8 cellular contexts compared by ENCODE assay signal in genomic region chr10:14879055-14879800, GRCh38. TPM values are rescaled to one million over a fixed set of nuclear protein-coding genes. Genes with fewer than 3 reads are reported as not detected.
A peak's percentile ranks its signal among the peaks of the same experiment; 100 is the strongest.
DNase-seq lines count a peak whose midpoint lies in the region; ATAC-seq and TF ChIP-seq lines count a peak whose summit lies in the region.

No MANE protein-coding gene starts in this region.

- H3K27ac ChIP-seq in KMS-11, result peak overlapping the region; percentile 70
- peak overlapping the region; percentile 87 for H3K27ac ChIP-seq in naive thymus-derived CD4-positive, alpha-beta T cell (ENCODE audit: low read depth, low read length)
- peak overlapping the region in 2 of 3 donors; percentile 67 to 94 for H3K27ac ChIP-seq in thyroid gland

- DNase-seq in EL, result peak; percentile 43
- peak; percentile 19 for DNase-seq in activated CD4-positive, alpha-beta memory T cell treated with anti-CD3 and anti-CD28 coated beads, Interleukin-2, amount 10 ng/mL, durations not matched to agents 7 days and 5 days
- peak; percentile 26 for DNase-seq in epidermal melanocyte (ENCODE audit: insufficient read length, low spot score)
- DNase-seq in naive thymus-derived CD4-positive, alpha-beta T cell, result peak in 8 of 9 donors; percentile 18 to 58 (median 31)
- peak; percentile 47 to 57 for DNase-seq in thyroid gland
- no peak for DNase-seq in NCI-H1105 treated with DMSO at 0.1 percent for 48 hours (lab: John Stamatoyannopoulos, UW)

- POLR2A ChIA-PET in activated CD4-positive, alpha-beta memory T cell treated with anti-CD3 and anti-CD28 coated beads, Interleukin-2, amount 10 ng/mL, durations not matched to agents 7 days and 5 days (lab: Charles Lee), result interaction anchor here (0.6 to 4.8 kb wide), 22 partner anchors 10 to 694 kb away, joined by 3 to 53 read pairs (median 5); partner anchors contain the start of genes CDNF, DCLRE1C, HSPA14 and MEIG1
- POLR2A ChIA-PET in naive thymus-derived CD4-positive, alpha-beta T cell (lab: Charles Lee), result interaction anchor here (0.6 to 2.8 kb wide), 6 partner anchors 10 to 285 kb away, joined by 3 to 28 read pairs (median 3); partner anchors contain the start of genes CDNF, DCLRE1C, HSPA14 and MSANTD7

- H3K27me3 ChIP-seq in KMS-11 (ENCODE audit: insufficient read depth, low read depth) (no peaks in the 10 kb centered on the region), thyroid gland (no peaks in the 10 kb centered on the region)
- H3K27me3 ChIP-seq in naive thymus-derived CD4-positive, alpha-beta T cell (ENCODE audit: control insufficient read depth in 2 of 2, insufficient read depth in 2 of 2, low read length in 2 of 2), result no peaks in the 10 kb centered on the region

- peaks cover 4% of the 10 kb centered on the region; the same call in 1 of the 2 replicates for H4K20me1 ChIP-seq in KMS-11 (ENCODE audit: insufficient read depth)

- ATAC-seq in GM21825 (IDR thresholded peaks at IDR 0.05; ENCODE audit: unreplicated experiment), result peak; percentile 26
- peak; percentile 11 for ATAC-seq in naive thymus-derived CD4-positive, alpha-beta T cell

- peak overlapping the region; percentile 87 for H3K4me2 ChIP-seq in KMS-11

- CTCF ChIA-PET in activated CD4-positive, alpha-beta memory T cell treated with anti-CD3 and anti-CD28 coated beads, Interleukin-2, amount 10 ng/mL, durations not matched to agents 7 days and 5 days (lab: Charles Lee), result interaction anchor here (1.0 to 2.2 kb wide), 8 partner anchors 11 to 291 kb away, joined by 3 to 15 read pairs (median 4); partner anchors contain the start of genes CDNF, HSPA14 and MSANTD7
- CTCF ChIA-PET in naive thymus-derived CD4-positive, alpha-beta T cell (lab: Charles Lee), result interaction anchor here (1.2 kb wide), 1 partner anchor 42 kb away, joined by 3 read pairs; the partner anchor contains the start of gene CDNF

- H3K36me3 ChIP-seq in KMS-11 (ENCODE audit: insufficient read depth) (no peaks in the 10 kb centered on the region), thyroid gland (no peaks in the 10 kb centered on the region)
- H3K36me3 ChIP-seq in naive thymus-derived CD4-positive, alpha-beta T cell (ENCODE audit: control insufficient read depth in 2 of 3, insufficient read depth in 3 of 3, low read length in 3 of 3), result peaks cover 0 to 5% (median 0%) of the 10 kb centered on the region in 3 experiments

- H3K27ac Mint-ChIP-seq in activated CD4-positive, alpha-beta memory T cell treated with anti-CD3 and anti-CD28 coated beads, Interleukin-2, amount 10 ng/mL, durations not matched to agents 7 days and 5 days, result peak overlapping the region; percentile 78
- H3K27ac Mint-ChIP-seq in naive thymus-derived CD4-positive, alpha-beta T cell, result peak overlapping the region; percentile 71 to 94 (median 85)

- peak overlapping the region; percentile 36 for H3K4me3 ChIP-seq in KMS-11 (IDR thresholded peaks at IDR 0.05; ENCODE audit: insufficient read depth, low read depth, low read length)
- H3K4me3 ChIP-seq in naive thymus-derived CD4-positive, alpha-beta T cell (ENCODE audit: low read length), result peak overlapping the region; percentile 92
- H3K4me3 ChIP-seq in thyroid gland (replicated peaks in 1 of 3), result peak overlapping the region; percentile 69 to 95 (median 83)

- 0 to 1% methylated on average over 28 to 49 of the region's 69 CpGs for WGBS in thyroid gland, 2 donors

- TF ChIP-seq CTCF in KMS-11 (conservative IDR thresholded peaks at IDR 0.05; ENCODE audit: low read depth, low read length) (no peak), thyroid gland (IDR thresholded peaks at IDR 0.05) (no peak)

- peak overlapping the region; percentile 89 for H3K9ac ChIP-seq in KMS-11

- H3K79me2 ChIP-seq in KMS-11 (ENCODE audit: insufficient read depth, low read depth), result peaks cover 67% of the 10 kb centered on the region

- no peaks in the 10 kb centered on the region for H3K27me3 Mint-ChIP-seq in activated CD4-positive, alpha-beta memory T cell treated with anti-CD3 and anti-CD28 coated beads, Interleukin-2, amount 10 ng/mL, durations not matched to agents 7 days and 5 days
- no peaks in the 10 kb centered on the region for H3K27me3 Mint-ChIP-seq in naive thymus-derived CD4-positive, alpha-beta T cell

- TF ChIP-seq POLR2A in thyroid gland (IDR thresholded peaks at IDR 0.05), result no peak

- H3K4me1 ChIP-seq in KMS-11 (ENCODE audit: low read depth, poor library complexity, severe bottlenecking) (peaks cover 28% of the 10 kb centered on the region), thyroid gland (peaks cover 9 to 16% of the 10 kb centered on the region in 2 donors)
- H3K4me1 ChIP-seq in naive thymus-derived CD4-positive, alpha-beta T cell (ENCODE audit: control insufficient read depth in 2 of 2, insufficient read depth in 2 of 2, low read length in 2 of 2), result peaks cover 4 to 11% of the 10 kb centered on the region in 2 donors

- no peaks in the 10 kb centered on the region for H3K9me3 Mint-ChIP-seq in activated CD4-positive, alpha-beta memory T cell treated with anti-CD3 and anti-CD28 coated beads, Interleukin-2, amount 10 ng/mL, durations not matched to agents 7 days and 5 days
- no peaks in the 10 kb centered on the region for H3K9me3 Mint-ChIP-seq in naive thymus-derived CD4-positive, alpha-beta T cell

- peak overlapping the region; percentile 82 for H3K4me3 Mint-ChIP-seq in activated CD4-positive, alpha-beta memory T cell treated with anti-CD3 and anti-CD28 coated beads, Interleukin-2, amount 10 ng/mL, durations not matched to agents 7 days and 5 days
- H3K4me3 Mint-ChIP-seq in naive thymus-derived CD4-positive, alpha-beta T cell, result peak overlapping the region; percentile 90 to 94 (median 92)

- peaks cover 53% of the 10 kb centered on the region for H3K4me1 Mint-ChIP-seq in activated CD4-positive, alpha-beta memory T cell treated with anti-CD3 and anti-CD28 coated beads, Interleukin-2, amount 10 ng/mL, durations not matched to agents 7 days and 5 days
- peaks cover 7 to 46% (median 41%) of the 10 kb centered on the region in 7 donors for H3K4me1 Mint-ChIP-seq in naive thymus-derived CD4-positive, alpha-beta T cell

- H3K9me3 ChIP-seq in naive thymus-derived CD4-positive, alpha-beta T cell (ENCODE audit: control insufficient read depth in 2 of 3, low read length in 3 of 3), result no peaks in the 10 kb centered on the region
- no peaks in the 10 kb centered on the region for H3K9me3 ChIP-seq in thyroid gland

- peak overlapping the region; percentile 60 for H2AFZ ChIP-seq in KMS-11 (ENCODE audit: low read depth)

- peaks cover 18% of the 10 kb centered on the region for H3K36me3 Mint-ChIP-seq in activated CD4-positive, alpha-beta memory T cell treated with anti-CD3 and anti-CD28 coated beads, Interleukin-2, amount 10 ng/mL, durations not matched to agents 7 days and 5 days (ENCODE audit: low read depth)
- peaks cover 0 to 10% (median 0%) of the 10 kb centered on the region in 5 donors for H3K36me3 Mint-ChIP-seq in naive thymus-derived CD4-positive, alpha-beta T cell

- intact Hi-C loops in naive thymus-derived CD4-positive, alpha-beta T cell (cut with micrococcal nuclease), result loop anchor here (2.0 to 10.0 kb wide), 10 partner anchors 274 to 1938 kb away; partner anchors contain the start of genes FAM171A1 (in 1 of the 2), PHYH (in 1 of the 2), PTER (in 1 of the 2) and RSU1 (in 1 of the 2)
- intact Hi-C loops in thyroid gland (cut with DNase I), result loop anchor here (5.0 kb wide), 1 partner anchor 213 kb away; no protein-coding TSS in a partner anchor

RNA-seq across cellular contexts. Expression of gene SUV39H2, which starts 0.6 kb away (rescaled TPM):
- total RNA-seq in activated CD4-positive, alpha-beta memory T cell treated with anti-CD3 and anti-CD28 coated beads, Interleukin-2, amount 10 ng/mL, durations not matched to agents 7 days and 5 days, result 10 to 100 TPM; 24.5 to 25.2 TPM
- total RNA-seq in naive thymus-derived CD4-positive, alpha-beta T cell, result 10 to 100 TPM in 1 of 5 experiments, 1 to 10 TPM in 4; 2.4 to 25.0 (median 6.8) TPM
- 1 to 10 TPM; 6.4 to 7.2 TPM for polyA plus RNA-seq in naive thymus-derived CD4-positive, alpha-beta T cell
- total RNA-seq in thyroid gland, result 1 to 10 TPM; 5.1 to 9.6 (median 8.7) TPM

RNA-seq across cellular contexts. Expression of gene HSPA14, which starts 41.1 kb away (rescaled TPM):
- total RNA-seq in activated CD4-positive, alpha-beta memory T cell treated with anti-CD3 and anti-CD28 coated beads, Interleukin-2, amount 10 ng/mL, durations not matched to agents 7 days and 5 days, result 10 to 100 TPM; 21.9 to 23.1 TPM
- 10 to 100 TPM; 14.1 to 23.8 (median 17.6) TPM for total RNA-seq in naive thymus-derived CD4-positive, alpha-beta T cell
- 10 to 100 TPM; 14.9 to 18.2 TPM for polyA plus RNA-seq in naive thymus-derived CD4-positive, alpha-beta T cell
- 10 to 100 TPM; 11.1 to 19.2 (median 16.7) TPM for total RNA-seq in thyroid gland

RNA-seq across cellular contexts. Expression of gene MSANTD7, which starts 41.1 kb away (rescaled TPM):
- total RNA-seq in activated CD4-positive, alpha-beta memory T cell treated with anti-CD3 and anti-CD28 coated beads, Interleukin-2, amount 10 ng/mL, durations not matched to agents 7 days and 5 days, result 10 to 100 TPM; 15.5 to 18.7 TPM
- 10 to 100 TPM; 16.2 to 31.4 (median 21.9) TPM for total RNA-seq in naive thymus-derived CD4-positive, alpha-beta T cell
- 1 to 10 TPM; 7.6 to 8.3 TPM for polyA plus RNA-seq in naive thymus-derived CD4-positive, alpha-beta T cell
- 10 to 100 TPM in 3 of 4 donors, 1 to 10 TPM in 1; 9.0 to 14.6 (median 11.5) TPM for total RNA-seq in thyroid gland

RNA-seq across cellular contexts. Expression of gene CDNF, which starts 41.4 kb away (rescaled TPM):
- total RNA-seq in activated CD4-positive, alpha-beta memory T cell treated with anti-CD3 and anti-CD28 coated beads, Interleukin-2, amount 10 ng/mL, durations not matched to agents 7 days and 5 days, result under 1 TPM; 0.63 to 0.75 TPM
- 1 to 10 TPM; 1.0 to 8.4 (median 4.9) TPM for total RNA-seq in naive thymus-derived CD4-positive, alpha-beta T cell
- polyA plus RNA-seq in naive thymus-derived CD4-positive, alpha-beta T cell, result 1 to 10 TPM; 3.0 to 5.3 TPM
- total RNA-seq in thyroid gland, result 1 to 10 TPM; 2.6 to 9.4 (median 3.8) TPM

Comparison
In these comparisons a context has a peak if more than half of its experiments do, and no peak if none do; other contexts are left out.
1. H3K4me3 ChIP-seq: peak in every context shown above with its lines; median percentile 92 in naive thymus-derived CD4-positive, alpha-beta T cell; 83 in thyroid gland; 36 in KMS-11.